ENCODE assay signal across 31 cellular contexts in genomic region chr4:74357965-74358364, GRCh38. TPM values are rescaled to one million over a fixed set of nuclear protein-coding genes. Genes with fewer than 3 reads are reported as not detected.
"Had no signal": no experiment of that assay in that cellular context is flagged by ENCODE, and none has a peak within 500 bp of the region (broad histone marks: within the 10 kb centered on the region; RNA-seq: fewer than 3 reads in every experiment).

No MANE protein-coding gene starts in this region.

- ATAC-seq: naive thymus-derived CD4-positive, alpha-beta T cell; natural killer cell treated with Interleukin-12 subunit alpha and Interleukin-12 subunit beta and Interleukin-15 and Interleukin-18, amount 100 ng/mL, for 72 hours; right lobe of liver; stimulated activated memory B cell treated with anti-CD40 and anti-IgM and Interleukin-4, amounts not matched to agents 10 μg/mL and 1 μg/mL and 100 μg/mL, for 72 hours; stimulated activated naive CD8-positive, alpha-beta T cell treated with anti-CD3 and anti-CD28 coated beads, Interleukin-15, amount 100 ng/mL, for 72 hours had no signal

- H3K4me3 Mint-ChIP-seq: immature natural killer cell; mesothelial cell of epicardium; naive thymus-derived CD4-positive, alpha-beta T cell; natural killer cell treated with Interleukin-12 subunit alpha and Interleukin-12 subunit beta and Interleukin-15 and Interleukin-18, amount 100 ng/mL, for 72 hours; stimulated activated memory B cell treated with anti-CD40 and anti-IgM and Interleukin-4, amounts not matched to agents 10 μg/mL and 1 μg/mL and 100 μg/mL, for 72 hours; stimulated activated naive CD8-positive, alpha-beta T cell treated with anti-CD3 and anti-CD28 coated beads, Interleukin-15, amount 100 ng/mL, for 72 hours had no signal

- H3K4me1 ChIP-seq: left ventricle myocardium inferior, right atrium auricular region, right lobe of liver, tibial nerve, upper lobe of left lung, vagina had no signal

- H3K9me3 Mint-ChIP-seq: immature natural killer cell; mesothelial cell of epicardium; naive thymus-derived CD4-positive, alpha-beta T cell; natural killer cell treated with Interleukin-12 subunit alpha and Interleukin-12 subunit beta and Interleukin-15 and Interleukin-18, amount 100 ng/mL, for 72 hours; stimulated activated memory B cell treated with anti-CD40 and anti-IgM and Interleukin-4, amounts not matched to agents 10 μg/mL and 1 μg/mL and 100 μg/mL, for 72 hours; stimulated activated naive CD8-positive, alpha-beta T cell treated with anti-CD3 and anti-CD28 coated beads, Interleukin-15, amount 100 ng/mL, for 72 hours had no signal

- H3K9me3 ChIP-seq: left ventricle myocardium inferior, ovary, right atrium auricular region, right lobe of liver, tibial nerve, upper lobe of left lung, vagina had no signal

- H3K36me3 ChIP-seq: left ventricle myocardium inferior, ovary, right atrium auricular region, right lobe of liver, tibial nerve, upper lobe of left lung, vagina had no signal

- H3K27me3 ChIP-seq: ovary, right atrium auricular region, right lobe of liver, tibial nerve, upper lobe of left lung, vagina had no signal

- H3K4me1 Mint-ChIP-seq: immature natural killer cell; naive thymus-derived CD4-positive, alpha-beta T cell; stimulated activated memory B cell treated with anti-CD40 and anti-IgM and Interleukin-4, amounts not matched to agents 10 μg/mL and 1 μg/mL and 100 μg/mL, for 72 hours; stimulated activated naive CD8-positive, alpha-beta T cell treated with anti-CD3 and anti-CD28 coated beads, Interleukin-15, amount 100 ng/mL, for 72 hours had no signal

- H3K27ac ChIP-seq: left ventricle myocardium inferior, ovary, right atrium auricular region, right lobe of liver, tibial nerve, upper lobe of left lung, vagina had no signal

- H3K27ac Mint-ChIP-seq: immature natural killer cell; mesothelial cell of epicardium; naive thymus-derived CD4-positive, alpha-beta T cell; natural killer cell treated with Interleukin-12 subunit alpha and Interleukin-12 subunit beta and Interleukin-15 and Interleukin-18, amount 100 ng/mL, for 72 hours; progenitor cell of endocrine pancreas; stimulated activated memory B cell treated with anti-CD40 and anti-IgM and Interleukin-4, amounts not matched to agents 10 μg/mL and 1 μg/mL and 100 μg/mL, for 72 hours; stimulated activated naive CD8-positive, alpha-beta T cell treated with anti-CD3 and anti-CD28 coated beads, Interleukin-15, amount 100 ng/mL, for 72 hours had no signal

- H3K36me3 Mint-ChIP-seq: immature natural killer cell; mesothelial cell of epicardium; naive thymus-derived CD4-positive, alpha-beta T cell; natural killer cell treated with Interleukin-12 subunit alpha and Interleukin-12 subunit beta and Interleukin-15 and Interleukin-18, amount 100 ng/mL, for 72 hours; stimulated activated memory B cell treated with anti-CD40 and anti-IgM and Interleukin-4, amounts not matched to agents 10 μg/mL and 1 μg/mL and 100 μg/mL, for 72 hours had no signal

- DNase-seq: hypothalamus; immature natural killer cell; left ventricle myocardium inferior; mesendoderm; naive thymus-derived CD4-positive, alpha-beta T cell; ovary; right lobe of liver; stimulated activated CD4-positive, alpha-beta T cell treated with anti-CD3 and anti-CD28 coated beads, Interleukin-1b, Interleukin-23, amount 100 ng/mL, for 48 hours; stimulated activated CD4-positive, alpha-beta T cell treated with anti-CD3 and anti-CD28 coated beads, Interleukin-2, amount 100 ng/mL, for 48 hours; stimulated activated CD4-positive, alpha-beta T cell treated with anti-CD3 and anti-CD28 coated beads, Interleukin-4, amount 100 ng/mL, for 4 hours; stimulated activated CD8-positive, alpha-beta memory T cell treated with anti-CD3 and anti-CD28 coated beads, Interleukin-4, amount 100 ng/mL, for 48 hours; stimulated activated naive CD4-positive, alpha-beta T cell treated with Interleukin-2 at 50 U/mL for 16 hours; stimulated activated naive CD8-positive, alpha-beta T cell treated with anti-CD3 and anti-CD28 coated beads, Interleukin-15, amount 100 ng/mL, for 72 hours; substantia nigra; upper lobe of left lung had no signal

- FAIRE-seq: islet of Langerhans had no signal

- H3K4me2 ChIP-seq: smooth muscle cell had no signal

- H3K4me3 ChIP-seq: left ventricle myocardium inferior, lung, ovary, right atrium auricular region, right lobe of liver, smooth muscle cell, tibial nerve, upper lobe of left lung, vagina had no signal

RNA-seq across cellular contexts. Expression of gene EREG, which starts 7.0 kb away (rescaled TPM):
- total RNA-seq: left ventricle myocardium inferior; myocyte; natural killer cell treated with Interleukin-12 subunit alpha and Interleukin-12 subunit beta and Interleukin-15 and Interleukin-18, amount 100 ng/mL, for 72 hours; progenitor cell of endocrine pancreas; pulmonary artery endothelial cell; skeletal muscle tissue had no signal
- polyA plus RNA-seq: immature natural killer cell; naive thymus-derived CD4-positive, alpha-beta T cell; neural cell had no signal

RNA-seq across cellular contexts. Expression of gene EPGN, which starts 49.7 kb away (rescaled TPM):
- total RNA-seq: left ventricle myocardium inferior, mononuclear cell, myocyte, progenitor cell of endocrine pancreas, right lobe of liver, urinary bladder had no signal
- polyA plus RNA-seq: immature natural killer cell, neural cell had no signal
